Comparison of ENCODE assay signal across 29 cellular contexts in genomic region chr6:130206474-130206873, GRCh38. TPM values are rescaled to one million over a fixed set of nuclear protein-coding genes. Genes with fewer than 3 reads are reported as not detected.
"Had no signal": no experiment of that assay in that cellular context is flagged by ENCODE, and none has a peak within 500 bp of the region (broad histone marks: within the 10 kb centered on the region; RNA-seq: fewer than 3 reads in every experiment).

No MANE protein-coding gene starts in this region.

- H3K36me3 Mint-ChIP-seq: memory B cell, naive B cell had no signal

- ATAC-seq: activated CD4-positive, alpha-beta T cell treated with anti-CD3 and anti-CD28 coated beads for 36 hours; activated naive CD8-positive, alpha-beta T cell treated with anti-CD3 and anti-CD28 coated beads, Interleukin-2, amount 50 U/mL, for 24 hours; heart left ventricle; left colon; SK-N-SH treated with all-trans-retinoic acid at 6 μM for 48 hours had no signal

- H3K9me3 ChIP-seq: ascending aorta, esophagus squamous epithelium, heart left ventricle, prostate gland, spleen, thoracic aorta, upper lobe of left lung had no signal

- FAIRE-seq: keratinocyte, TTC549 had no signal

- H3K27ac ChIP-seq: ascending aorta, brain microvascular endothelial cell, esophagus squamous epithelium, heart left ventricle, prostate gland, spleen, thoracic aorta, upper lobe of left lung had no signal

- H3K36me3 ChIP-seq: ascending aorta, brain microvascular endothelial cell, esophagus squamous epithelium, heart left ventricle, prostate gland, thoracic aorta, upper lobe of left lung had no signal

- H3K27ac Mint-ChIP-seq: activated B cell treated with CpG ODN at 0.5 μM for 24 hours; activated CD4-positive, alpha-beta T cell treated with anti-CD3 and anti-CD28 coated beads for 36 hours; activated naive CD8-positive, alpha-beta T cell treated with anti-CD3 and anti-CD28 coated beads, Interleukin-2, amount 50 U/mL, for 24 hours; activated T-cell treated with anti-CD3 and anti-CD28 coated beads, Interleukin-2, amount 50 U/mL, for 24 hours; memory B cell; T-helper 2 cell treated with Interferon-gamma antibody and Interleukin-4, amounts not matched to agents 5 μg/mL and 100 μg/mL, for 36 hours had no signal

- H3K27me3 Mint-ChIP-seq: activated B cell treated with CpG ODN at 0.5 μM for 24 hours; activated CD4-positive, alpha-beta T cell treated with anti-CD3 and anti-CD28 coated beads for 36 hours; activated naive CD8-positive, alpha-beta T cell treated with anti-CD3 and anti-CD28 coated beads, Interleukin-2, amount 50 U/mL, for 24 hours; activated T-cell treated with anti-CD3 and anti-CD28 coated beads, Interleukin-2, amount 50 U/mL, for 24 hours; memory B cell; naive B cell had no signal

- H3K27me3 ChIP-seq: ascending aorta, brain microvascular endothelial cell, esophagus squamous epithelium, heart left ventricle, spleen, upper lobe of left lung had no signal

- H3K9me3 Mint-ChIP-seq: activated B cell treated with CpG ODN at 0.5 μM for 24 hours; activated naive CD8-positive, alpha-beta T cell treated with anti-CD3 and anti-CD28 coated beads, Interleukin-2, amount 50 U/mL, for 24 hours; activated T-cell treated with anti-CD3 and anti-CD28 coated beads, Interleukin-2, amount 50 U/mL, for 24 hours; memory B cell had no signal

- H3K4me3 Mint-ChIP-seq: activated B cell treated with CpG ODN at 0.5 μM for 24 hours; activated CD4-positive, alpha-beta T cell treated with anti-CD3 and anti-CD28 coated beads for 36 hours; activated naive CD8-positive, alpha-beta T cell treated with anti-CD3 and anti-CD28 coated beads, Interleukin-2, amount 50 U/mL, for 24 hours; activated T-cell treated with anti-CD3 and anti-CD28 coated beads, Interleukin-2, amount 50 U/mL, for 24 hours; memory B cell; naive B cell; T-helper 2 cell treated with Interferon-gamma antibody and Interleukin-4, amounts not matched to agents 5 μg/mL and 100 μg/mL, for 36 hours had no signal

- DNase-seq: activated B cell treated with CpG ODN at 0.5 μM for 24 hours; activated CD4-positive, alpha-beta T cell treated with anti-CD3 and anti-CD28 coated beads for 36 hours; activated CD4-positive, alpha-beta T cell treated with anti-CD3 and anti-CD28 coated beads, Interleukin-2, amount 50 U/mL, for 4 hours; activated CD8-positive, alpha-beta memory T cell treated with anti-CD3 and anti-CD28 coated beads for 24 hours; activated CD8-positive, alpha-beta memory T cell treated with anti-CD3 and anti-CD28 coated beads, Interleukin-2, amount 50 U/mL, for 4 hours; activated naive CD4-positive, alpha-beta T cell treated with Interleukin-2 at 50 U/mL for 16 hours; activated naive CD8-positive, alpha-beta T cell treated with anti-CD3 and anti-CD28 coated beads, Interleukin-2, amount 50 U/mL, for 24 hours; activated T-cell treated with anti-CD3 and anti-CD28 coated beads, Interleukin-2, amount 50 U/mL, for 24 hours; brain microvascular endothelial cell; caudate nucleus; dermis blood vessel endothelial cell; effector CD8-positive, alpha-beta T cell; esophagus squamous epithelium; heart left ventricle; left colon; naive B cell; spleen; stimulated activated CD4-positive, alpha-beta T cell treated with anti-CD3 and anti-CD28 coated beads, Interleukin-4, amount 100 ng/mL, for 1 hour; stimulated activated naive CD4-positive, alpha-beta T cell treated with Interleukin-2 at 50 U/mL for 16 hours; upper lobe of left lung had no signal

- H3K4me3 ChIP-seq: ascending aorta, esophagus squamous epithelium, heart left ventricle, prostate gland, spleen, thoracic aorta, upper lobe of left lung had no signal

- H3K4me1 ChIP-seq: ascending aorta, esophagus squamous epithelium, heart left ventricle, prostate gland, spleen, upper lobe of left lung had no signal

RNA-seq across cellular contexts. Expression of gene SAMD3, which starts 16.3 kb away (rescaled TPM):
- total RNA-seq: activated B cell treated with CpG ODN at 0.5 μM for 24 hours, ascending aorta, dermis blood vessel endothelial cell, lower leg skin had no signal
